In genomic region chrX:120559799-120560198, GRCh38 we compare ENCODE assay signal across 8 cellular contexts. TPM values are rescaled to one million over a fixed set of nuclear protein-coding genes. Genes with fewer than 3 reads are reported as not detected.
A peak's percentile ranks its signal among the peaks of the same experiment; 100 is the strongest.
DNase-seq lines count a peak whose midpoint lies in the region; ATAC-seq and TF ChIP-seq lines count a peak whose summit lies in the region.

No MANE protein-coding gene starts in this region.

- no peaks in the 10 kb centered on the region for H3K27me3 ChIP-seq in CD4-positive, alpha-beta T cell (ENCODE audit: control insufficient read depth, insufficient read depth, low read length)
- no peaks in the 10 kb centered on the region for H3K27me3 ChIP-seq in smooth muscle cell (ENCODE audit: low read depth)

- H3K4me3 Mint-ChIP-seq in CD4-positive, alpha-beta T cell, result peak overlapping the region; percentile 97

- H3K36me3 Mint-ChIP-seq in CD4-positive, alpha-beta T cell (ENCODE audit: low read depth), result peaks cover 42% of the 10 kb centered on the region

- POLR2A ChIA-PET in CD4-positive, alpha-beta T cell (lab: Charles Lee), result interaction anchor here (0.7 to 5.9 kb wide), 14 partner anchors 10 to 617 kb away, joined by 3 to 199 read pairs (median 5); partner anchors contain the start of genes C1GALT1C1, MCTS1 and ZBTB33

- TF ChIP-seq CTCF in CD4-positive, alpha-beta T cell (IDR thresholded peaks at IDR 0.05), result no peak
- TF ChIP-seq CTCF in VCaP (conservative IDR thresholded peaks at IDR 0.05) (no peak), smooth muscle cell (IDR thresholded peaks at IDR 0.05; ENCODE audit: borderline replicate concordance, insufficient read depth, poor library complexity, severe bottlenecking) (no peak)

- DNase-seq in CD4-positive, alpha-beta T cell, result no peak
- DNase-seq in glomerular visceral epithelial cell (ENCODE audit: extremely low spot score) (peak; percentile 9), smooth muscle cell (lab: John Stamatoyannopoulos, UW; ENCODE audit: unreplicated experiment) (no peak), AML-193 (lab: John Stamatoyannopoulos, UW) (no peak)

- H3F3A ChIP-seq in smooth muscle cell (ENCODE audit: low read depth), result peaks cover 6% of the 10 kb centered on the region

- no peak for ATAC-seq in CD4-positive, alpha-beta T cell (ENCODE audit: poor library complexity)
- ATAC-seq in HG03025 (IDR thresholded peaks at IDR 0.05; ENCODE audit: low FRiP score, unreplicated experiment) (peak; percentile 5), GM18870 (IDR thresholded peaks at IDR 0.05; ENCODE audit: unreplicated experiment) (no peak), HG02763 (IDR thresholded peaks at IDR 0.05; ENCODE audit: unreplicated experiment) (no peak)

- intact Hi-C loops in CD4-positive, alpha-beta T cell (cut with DNase I, micrococcal nuclease), result loop anchor here (2.0 to 5.0 kb wide), 2 partner anchors 62 to 69 kb away; no protein-coding TSS in a partner anchor

- H3K4me1 ChIP-seq in smooth muscle cell (ENCODE audit: low read depth), result peaks cover 11% of the 10 kb centered on the region

- H3K27ac Mint-ChIP-seq in CD4-positive, alpha-beta T cell, result peak overlapping the region; percentile 90

- no peaks in the 10 kb centered on the region for H3K36me3 ChIP-seq in smooth muscle cell (ENCODE audit: low read depth)

- CTCF ChIA-PET in CD4-positive, alpha-beta T cell (lab: Charles Lee), result interaction anchor here (1.0 kb wide), 1 partner anchor 14 kb away, joined by 3 read pairs; no protein-coding TSS in a partner anchor

- H3K9me3 Mint-ChIP-seq in CD4-positive, alpha-beta T cell, result no peaks in the 10 kb centered on the region

- peaks cover 47% of the 10 kb centered on the region for H3K79me2 ChIP-seq in smooth muscle cell (ENCODE audit: low read depth)

- H3K4me3 ChIP-seq in smooth muscle cell, result peak overlapping the region; percentile 79

- peak overlapping the region; percentile 92 for H3K9ac ChIP-seq in smooth muscle cell (ENCODE audit: low read depth)

- peak overlapping the region; percentile 95 for H3K27ac ChIP-seq in CD4-positive, alpha-beta T cell (ENCODE audit: low read depth, low read length)
- H3K27ac ChIP-seq in VCaP (peak overlapping the region; percentile 80), smooth muscle cell (ENCODE audit: low read depth) (peak overlapping the region; percentile 97)

- 33% methylated on average over 8 of the region's 8 CpGs for WGBS in smooth muscle cell (ENCODE audit: low lambda C conversion rate)

- H3K9me3 ChIP-seq in CD4-positive, alpha-beta T cell (ENCODE audit: control insufficient read depth, low read length), result no peaks in the 10 kb centered on the region
- no peaks in the 10 kb centered on the region for H3K9me3 ChIP-seq in smooth muscle cell (replicated peaks; ENCODE audit: low read depth)

- peaks cover 12% of the 10 kb centered on the region for H4K20me1 ChIP-seq in smooth muscle cell (ENCODE audit: low read depth)

- no peaks in the 10 kb centered on the region for H3K27me3 Mint-ChIP-seq in CD4-positive, alpha-beta T cell

- H3K4me1 Mint-ChIP-seq in CD4-positive, alpha-beta T cell (ENCODE audit: low read depth), result peaks cover 37% of the 10 kb centered on the region

- H2AFZ ChIP-seq in smooth muscle cell (ENCODE audit: low read depth), result peak overlapping the region; percentile 67

- H3K4me2 ChIP-seq in smooth muscle cell, result peak overlapping the region; percentile 85

RNA-seq across cellular contexts. Expression of gene CUL4B, which starts 1.0 kb away (rescaled TPM):
- total RNA-seq in CD4-positive, alpha-beta T cell, result 10 to 100 TPM; 32.1 to 34.1 TPM
- total RNA-seq in smooth muscle cell, result 49.6 and 57.0 TPM in 2 replicates
- polyA plus RNA-seq in smooth muscle cell, result 13.1 and 17.2 TPM in 2 replicates

RNA-seq across cellular contexts. Expression of gene MCTS1, which starts 44.1 kb away (rescaled TPM):
- 10 to 100 TPM; 10.1 to 10.9 TPM for total RNA-seq in CD4-positive, alpha-beta T cell
- 72.3 and 80.4 TPM in 2 replicates for total RNA-seq in smooth muscle cell
- 88.6 and 97.0 TPM in 2 replicates for polyA plus RNA-seq in smooth muscle cell
